ENCODE assay signal across 8 cellular contexts in the genomic region with DNA sequence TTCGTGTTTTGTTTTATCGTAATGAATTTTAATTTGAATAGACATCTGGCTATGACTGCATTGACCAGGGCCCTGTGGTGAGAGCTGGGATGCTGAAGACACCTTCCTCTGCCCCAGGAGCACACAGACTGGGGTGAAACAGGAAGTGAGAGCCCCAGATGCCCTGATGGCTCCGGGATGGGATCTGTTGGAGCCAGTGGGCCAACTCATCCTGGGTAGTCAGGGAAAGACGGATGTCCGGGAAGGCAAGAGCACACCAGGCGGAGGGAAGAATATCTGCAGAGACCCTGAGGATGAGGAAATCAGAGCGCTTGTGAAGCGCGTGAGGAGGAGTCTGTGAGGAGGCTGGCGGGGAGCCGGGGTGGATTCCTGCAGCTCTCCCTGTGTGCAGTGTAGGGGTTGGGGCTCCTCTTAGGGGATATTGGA.
DNase-seq lines count a peak whose midpoint lies in the region; ATAC-seq and TF ChIP-seq lines count a peak whose summit lies in the region.

No MANE protein-coding gene starts in this region.

- no peak overlapping the region for H3K4me3 ChIP-seq in BLaER1 treated with 17β-estradiol and CSF1 and Interleukin-3, amounts not matched to agents 10 nM and 100 nM
- peak overlapping the region; percentile 9 for H3K4me3 ChIP-seq in retinal pigment epithelial cell (ENCODE audit: low read length)

- peaks cover 0 to 10% (median 6%) of the 10 kb centered on the region in 11 experiments; a peak in 12 of 22 replicates for H3K9me3 ChIP-seq in BLaER1 treated with 17β-estradiol and CSF1 and Interleukin-3, amounts not matched to agents 10 nM and 100 nM (replicated peaks in 1 of 11)

- H3K4me2 ChIP-seq in BLaER1 treated with 17β-estradiol and CSF1 and Interleukin-3, amounts not matched to agents 10 nM and 100 nM = peak overlapping the region; percentile 35 to 70 (median 61)

- H3K9ac ChIP-seq in BLaER1 treated with 17β-estradiol and CSF1 and Interleukin-3, amounts not matched to agents 10 nM and 100 nM = no peak overlapping the region

- H3K27ac ChIP-seq in BLaER1 treated with 17β-estradiol and CSF1 and Interleukin-3, amounts not matched to agents 10 nM and 100 nM = 0 out of 22 replicates have a peak overlapping the region, but pooled peaks of 1 of the 11 experiments have one; percentile 11

- peak; percentile 35 for DNase-seq in foreskin melanocyte
- DNase-seq in retinal pigment epithelial cell (ENCODE audit: low read depth) = no peak
- no peak for DNase-seq in activated gamma-delta T cell treated with Interleukin-2 at 50 U/mL for 16 hours
- DNase-seq in GF-D8 (lab: John Stamatoyannopoulos, UW) = no peak
- DNase-seq in GM19238 (ENCODE audit: insufficient read length, low spot score) = no peak

- H3K27me3 ChIP-seq in BLaER1 treated with 17β-estradiol and CSF1 and Interleukin-3, amounts not matched to agents 10 nM and 100 nM = no peaks in the 10 kb centered on the region

- ATAC-seq in SK-N-SH treated with all-trans-retinoic acid at 6 μM for 48 hours (peak; percentile 50), HG03159 (IDR thresholded peaks at IDR 0.05; ENCODE audit: unreplicated experiment) (no peak)

- peaks cover 0 to 8% (median 0%) of the 10 kb centered on the region in 11 experiments; a peak in 3 of 22 replicates for H4K20me1 ChIP-seq in BLaER1 treated with 17β-estradiol and CSF1 and Interleukin-3, amounts not matched to agents 10 nM and 100 nM

- TF ChIP-seq CTCF in retinal pigment epithelial cell (conservative IDR thresholded peaks at IDR 0.05; ENCODE audit: low read depth, low read length) = peak; percentile 12

- peaks cover 28 to 79% (median 64%) of the 10 kb centered on the region in 10 experiments for H3K4me1 ChIP-seq in BLaER1 treated with 17β-estradiol and CSF1 and Interleukin-3, amounts not matched to agents 10 nM and 100 nM

- H3K36me3 ChIP-seq in BLaER1 treated with 17β-estradiol and CSF1 and Interleukin-3, amounts not matched to agents 10 nM and 100 nM = peaks cover 0 to 22% (median 0%) of the 10 kb centered on the region in 11 experiments; a peak in 5 of 22 replicates

TF ChIP-seq in SK-N-SH treated with all-trans-retinoic acid at 6 μM for 48 hours, 23 proteins besides CTCF, POLR2A, EP300 and RAD21:
- TF ChIP-seq, protein P1, sequence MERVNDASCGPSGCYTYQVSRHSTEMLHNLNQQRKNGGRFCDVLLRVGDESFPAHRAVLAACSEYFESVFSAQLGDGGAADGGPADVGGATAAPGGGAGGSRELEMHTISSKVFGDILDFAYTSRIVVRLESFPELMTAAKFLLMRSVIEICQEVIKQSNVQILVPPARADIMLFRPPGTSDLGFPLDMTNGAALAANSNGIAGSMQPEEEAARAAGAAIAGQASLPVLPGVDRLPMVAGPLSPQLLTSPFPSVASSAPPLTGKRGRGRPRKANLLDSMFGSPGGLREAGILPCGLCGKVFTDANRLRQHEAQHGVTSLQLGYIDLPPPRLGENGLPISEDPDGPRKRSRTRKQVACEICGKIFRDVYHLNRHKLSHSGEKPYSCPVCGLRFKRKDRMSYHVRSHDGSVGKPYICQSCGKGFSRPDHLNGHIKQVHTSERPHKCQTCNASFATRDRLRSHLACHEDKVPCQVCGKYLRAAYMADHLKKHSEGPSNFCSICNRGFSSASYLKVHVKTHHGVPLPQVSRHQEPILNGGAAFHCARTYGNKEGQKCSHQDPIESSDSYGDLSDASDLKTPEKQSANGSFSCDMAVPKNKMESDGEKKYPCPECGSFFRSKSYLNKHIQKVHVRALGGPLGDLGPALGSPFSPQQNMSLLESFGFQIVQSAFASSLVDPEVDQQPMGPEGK (CRISPR knock-in tag; IDR thresholded peaks at IDR 0.05; ENCODE audit: borderline replicate concordance) = no peak
- no peak for TF ChIP-seq ZFP3 (CRISPR knock-in tag; IDR thresholded peaks at IDR 0.05)
- no peak for TF ChIP-seq ZNF565 (CRISPR knock-in tag; conservative IDR thresholded peaks at IDR 0.05; ENCODE audit: low read depth)
- no peak for TF ChIP-seq CSDC2 (CRISPR knock-in tag; IDR thresholded peaks at IDR 0.05)
- TF ChIP-seq TCF4 (CRISPR knock-in tag; IDR thresholded peaks at IDR 0.05; ENCODE audit: borderline replicate concordance) = no peak
- TF ChIP-seq, protein P2, sequence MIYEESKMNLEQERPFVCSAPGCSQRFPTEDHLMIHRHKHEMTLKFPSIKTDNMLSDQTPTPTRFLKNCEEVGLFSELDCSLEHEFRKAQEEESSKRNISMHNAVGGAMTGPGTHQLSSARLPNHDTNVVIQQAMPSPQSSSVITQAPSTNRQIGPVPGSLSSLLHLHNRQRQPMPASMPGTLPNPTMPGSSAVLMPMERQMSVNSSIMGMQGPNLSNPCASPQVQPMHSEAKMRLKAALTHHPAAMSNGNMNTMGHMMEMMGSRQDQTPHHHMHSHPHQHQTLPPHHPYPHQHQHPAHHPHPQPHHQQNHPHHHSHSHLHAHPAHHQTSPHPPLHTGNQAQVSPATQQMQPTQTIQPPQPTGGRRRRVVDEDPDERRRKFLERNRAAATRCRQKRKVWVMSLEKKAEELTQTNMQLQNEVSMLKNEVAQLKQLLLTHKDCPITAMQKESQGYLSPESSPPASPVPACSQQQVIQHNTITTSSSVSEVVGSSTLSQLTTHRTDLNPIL (CRISPR knock-in tag; IDR thresholded peaks at IDR 0.05; ENCODE audit: low read depth) = no peak
- no peak for TF ChIP-seq BACH2 (CRISPR knock-in tag; IDR thresholded peaks at IDR 0.05; ENCODE audit: borderline replicate concordance)
- no peak for TF ChIP-seq ISL1 (CRISPR knock-in tag; IDR thresholded peaks at IDR 0.05)
- TF ChIP-seq ARNTL (CRISPR knock-in tag; IDR thresholded peaks at IDR 0.05; ENCODE audit: borderline replicate concordance, low read depth) = no peak
- TF ChIP-seq ZNF70 (CRISPR knock-in tag; IDR thresholded peaks at IDR 0.05) = no peak
- TF ChIP-seq, protein P3, sequence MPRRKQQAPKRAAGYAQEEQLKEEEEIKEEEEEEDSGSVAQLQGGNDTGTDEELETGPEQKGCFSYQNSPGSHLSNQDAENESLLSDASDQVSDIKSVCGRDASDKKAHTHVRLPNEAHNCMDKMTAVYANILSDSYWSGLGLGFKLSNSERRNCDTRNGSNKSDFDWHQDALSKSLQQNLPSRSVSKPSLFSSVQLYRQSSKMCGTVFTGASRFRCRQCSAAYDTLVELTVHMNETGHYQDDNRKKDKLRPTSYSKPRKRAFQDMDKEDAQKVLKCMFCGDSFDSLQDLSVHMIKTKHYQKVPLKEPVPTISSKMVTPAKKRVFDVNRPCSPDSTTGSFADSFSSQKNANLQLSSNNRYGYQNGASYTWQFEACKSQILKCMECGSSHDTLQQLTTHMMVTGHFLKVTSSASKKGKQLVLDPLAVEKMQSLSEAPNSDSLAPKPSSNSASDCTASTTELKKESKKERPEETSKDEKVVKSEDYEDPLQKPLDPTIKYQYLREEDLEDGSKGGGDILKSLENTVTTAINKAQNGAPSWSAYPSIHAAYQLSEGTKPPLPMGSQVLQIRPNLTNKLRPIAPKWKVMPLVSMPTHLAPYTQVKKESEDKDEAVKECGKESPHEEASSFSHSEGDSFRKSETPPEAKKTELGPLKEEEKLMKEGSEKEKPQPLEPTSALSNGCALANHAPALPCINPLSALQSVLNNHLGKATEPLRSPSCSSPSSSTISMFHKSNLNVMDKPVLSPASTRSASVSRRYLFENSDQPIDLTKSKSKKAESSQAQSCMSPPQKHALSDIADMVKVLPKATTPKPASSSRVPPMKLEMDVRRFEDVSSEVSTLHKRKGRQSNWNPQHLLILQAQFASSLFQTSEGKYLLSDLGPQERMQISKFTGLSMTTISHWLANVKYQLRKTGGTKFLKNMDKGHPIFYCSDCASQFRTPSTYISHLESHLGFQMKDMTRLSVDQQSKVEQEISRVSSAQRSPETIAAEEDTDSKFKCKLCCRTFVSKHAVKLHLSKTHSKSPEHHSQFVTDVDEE (CRISPR knock-in tag; IDR thresholded peaks at IDR 0.05) = no peak
- no peak for TF ChIP-seq RARB (CRISPR knock-in tag; IDR thresholded peaks at IDR 0.05)
- TF ChIP-seq ZC3H10 (CRISPR knock-in tag; IDR thresholded peaks at IDR 0.05) = no peak
- TF ChIP-seq PPARA (CRISPR knock-in tag; IDR thresholded peaks at IDR 0.05; ENCODE audit: borderline replicate concordance) = no peak
- TF ChIP-seq GLIS3 (CRISPR knock-in tag; IDR thresholded peaks at IDR 0.05) = no peak
- TF ChIP-seq ZNF8 (CRISPR knock-in tag; IDR thresholded peaks at IDR 0.05) = no peak
- no peak for TF ChIP-seq SNAI2 (CRISPR knock-in tag; IDR thresholded peaks at IDR 0.05)
- TF ChIP-seq, protein P4, sequence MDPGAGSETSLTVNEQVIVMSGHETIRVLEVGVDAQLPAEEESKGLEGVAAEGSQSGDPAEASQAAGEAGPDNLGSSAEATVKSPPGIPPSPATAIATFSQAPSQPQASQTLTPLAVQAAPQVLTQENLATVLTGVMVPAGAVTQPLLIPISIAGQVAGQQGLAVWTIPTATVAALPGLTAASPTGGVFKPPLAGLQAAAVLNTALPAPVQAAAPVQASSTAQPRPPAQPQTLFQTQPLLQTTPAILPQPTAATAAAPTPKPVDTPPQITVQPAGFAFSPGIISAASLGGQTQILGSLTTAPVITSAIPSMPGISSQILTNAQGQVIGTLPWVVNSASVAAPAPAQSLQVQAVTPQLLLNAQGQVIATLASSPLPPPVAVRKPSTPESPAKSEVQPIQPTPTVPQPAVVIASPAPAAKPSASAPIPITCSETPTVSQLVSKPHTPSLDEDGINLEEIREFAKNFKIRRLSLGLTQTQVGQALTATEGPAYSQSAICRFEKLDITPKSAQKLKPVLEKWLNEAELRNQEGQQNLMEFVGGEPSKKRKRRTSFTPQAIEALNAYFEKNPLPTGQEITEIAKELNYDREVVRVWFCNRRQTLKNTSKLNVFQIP (CRISPR knock-in tag; IDR thresholded peaks at IDR 0.05; ENCODE audit: borderline replicate concordance, low read depth) = no peak
- no peak for TF ChIP-seq ZFP30 (CRISPR knock-in tag; IDR thresholded peaks at IDR 0.05)
TF ChIP-seq in SK-N-SH treated with all-trans-retinoic acid at 6 μM for 48 hours: peak in this region for 0.
